Comparison of ENCODE assay signal across 8 cellular contexts in genomic region chr4:153472122-153473037, GRCh38. TPM values are rescaled to one million over a fixed set of nuclear protein-coding genes. Genes with fewer than 3 reads are reported as not detected.
DNase-seq lines count a peak whose midpoint lies in the region; ATAC-seq and TF ChIP-seq lines count a peak whose summit lies in the region.

No MANE protein-coding gene starts in this region.

- peaks cover 8% of the 10 kb centered on the region; the same call in 1 of the 2 replicates for H3K36me3 ChIP-seq in RWPE2 (ENCODE audit: low read depth)
- peaks cover 0 to 13% (median 0%) of the 10 kb centered on the region in 3 donors for H3K36me3 ChIP-seq in tibial artery
- no peaks in the 10 kb centered on the region for H3K36me3 ChIP-seq in aorta (ENCODE audit: control insufficient read depth in 1 of 2, insufficient read depth in 2 of 2, low read length in 1 of 2)

- H3K27me3 ChIP-seq in RWPE2 (ENCODE audit: insufficient read depth, poor library complexity, severe bottlenecking) (no peaks in the 10 kb centered on the region), tibial artery (no peaks in the 10 kb centered on the region), aorta (ENCODE audit: control insufficient read depth in 1 of 2, insufficient read depth in 2 of 2, low read length in 1 of 2) (no peaks in the 10 kb centered on the region)

- peak overlapping the region; percentile 95 for H3K4me3 Mint-ChIP-seq in activated naive CD4-positive, alpha-beta T cell treated with anti-CD3 and anti-CD28 coated beads for 36 hours

- ATAC-seq in HG02870 (IDR thresholded peaks at IDR 0.05; ENCODE audit: unreplicated experiment) (peak; percentile 38), RWPE2 (ENCODE audit: low read depth) (no peak), aorta (ENCODE audit: low FRiP score) (no peak)

- H3K4me1 ChIP-seq in RWPE2 (ENCODE audit: insufficient read depth, poor library complexity, severe bottlenecking) (peaks cover 39% of the 10 kb centered on the region), tibial artery (peaks cover 0 to 85% (median 34%) of the 10 kb centered on the region in 4 donors), aorta (ENCODE audit: control insufficient read depth in 1 of 2, insufficient read depth in 2 of 2, low read length in 2 of 2) (no peaks in the 10 kb centered on the region)

- WGBS in aorta, 2 donors, result 95 to 96% methylated on average over 5 of the region's 5 CpGs

- CTCF ChIA-PET in activated naive CD4-positive, alpha-beta T cell treated with anti-CD3 and anti-CD28 coated beads for 36 hours (lab: Charles Lee), result no interaction called here

- H3K36me3 Mint-ChIP-seq in activated naive CD4-positive, alpha-beta T cell treated with anti-CD3 and anti-CD28 coated beads for 36 hours (ENCODE audit: low read depth), result peaks cover 62% of the 10 kb centered on the region

- TF ChIP-seq CTCF in RWPE2 (IDR thresholded peaks at IDR 0.05; ENCODE audit: poor library complexity, severe bottlenecking) (no peak), tibial artery (IDR thresholded peaks at IDR 0.05) (no peak)

- H3K9me3 ChIP-seq in RWPE2 (ENCODE audit: severe bottlenecking) (no peaks in the 10 kb centered on the region), tibial artery (no peaks in the 10 kb centered on the region), aorta (ENCODE audit: control insufficient read depth, low read length) (no peaks in the 10 kb centered on the region)

- H3K9me3 Mint-ChIP-seq in activated naive CD4-positive, alpha-beta T cell treated with anti-CD3 and anti-CD28 coated beads for 36 hours, result no peaks in the 10 kb centered on the region

- peak; percentile 30 for DNase-seq in activated naive CD4-positive, alpha-beta T cell treated with anti-CD3 and anti-CD28 coated beads for 36 hours
- DNase-seq in activated naive CD4-positive, alpha-beta T cell treated with Interleukin-2 at 50 U/mL for 16 hours, result no peak
- no peak for DNase-seq in RWPE2 (ENCODE audit: low spot score)
- no peak for DNase-seq in tibial artery
- no peak for DNase-seq in NCI-H1092 treated with DMSO at 0.1 percent for 48 hours (lab: John Stamatoyannopoulos, UW)
- DNase-seq in stimulated activated CD4-positive, alpha-beta T cell treated with anti-CD3 and anti-CD28 coated beads, Interleukin-4, amount 100 ng/mL, for 4 hours, result no peak
- DNase-seq in aorta, result no peak

- intact Hi-C loops in activated naive CD4-positive, alpha-beta T cell treated with anti-CD3 and anti-CD28 coated beads for 36 hours (cut with micrococcal nuclease), result no loop called here
- intact Hi-C loops in tibial artery (cut with DNase I; ENCODE audit: low total_unique reads) (no loop called here), aorta (cut with DNase I) (no loop called here)

- no peak overlapping the region for H3K4me3 ChIP-seq in RWPE2 (ENCODE audit: severe bottlenecking)
- no peak overlapping the region for H3K4me3 ChIP-seq in tibial artery
- no peak overlapping the region for H3K4me3 ChIP-seq in aorta (ENCODE audit: low read length in 2 of 2)

- peak overlapping the region; percentile 28 for H3K27ac ChIP-seq in RWPE2 (ENCODE audit: poor library complexity, severe bottlenecking)
- peak overlapping the region; percentile 46 to 68 for H3K27ac ChIP-seq in tibial artery
- peak overlapping the region in 1 of 2 donors; percentile 38 for H3K27ac ChIP-seq in aorta (ENCODE audit: low read depth in 1 of 2, low read length in 2 of 2)

- H3K27me3 Mint-ChIP-seq in activated naive CD4-positive, alpha-beta T cell treated with anti-CD3 and anti-CD28 coated beads for 36 hours (ENCODE audit: low read depth), result no peaks in the 10 kb centered on the region

- H3K4me1 Mint-ChIP-seq in activated naive CD4-positive, alpha-beta T cell treated with anti-CD3 and anti-CD28 coated beads for 36 hours (ENCODE audit: low read depth), result peaks cover 77% of the 10 kb centered on the region

- peak overlapping the region; percentile 96 for H3K27ac Mint-ChIP-seq in activated naive CD4-positive, alpha-beta T cell treated with anti-CD3 and anti-CD28 coated beads for 36 hours

RNA-seq across cellular contexts. Expression of gene TMEM131L, which starts 6.2 kb away (rescaled TPM):
- total RNA-seq in activated naive CD4-positive, alpha-beta T cell treated with anti-CD3 and anti-CD28 coated beads for 36 hours, result 10 to 100 TPM; 37.6 to 41.6 TPM
- 10 to 100 TPM; 20.1 to 22.5 TPM for total RNA-seq in aorta
- 10 to 100 TPM in 1 of 2 donors, 1 to 10 TPM in 1; 2.0 to 14.8 TPM for polyA plus RNA-seq in aorta
